In genomic region chr9:126788631-126789349, GRCh38 we compare ENCODE assay signal across 11 cellular contexts. TPM values are rescaled to one million over a fixed set of nuclear protein-coding genes. Genes with fewer than 3 reads are reported as not detected.
DNase-seq lines count a peak whose midpoint lies in the region; ATAC-seq and TF ChIP-seq lines count a peak whose summit lies in the region.
"Had no signal": no experiment of that assay in that cellular context is flagged by ENCODE, and none has a peak within 500 bp of the region (broad histone marks: within the 10 kb centered on the region; RNA-seq: fewer than 3 reads in every experiment).

No MANE protein-coding gene starts in this region.

- no peaks in the 10 kb centered on the region for H3K4me1 Mint-ChIP-seq in T-cell

- intact Hi-C loops in A673 (cut with micrococcal nuclease; ENCODE audit: unreplicated experiment) = no loop called here

- no peaks in the 10 kb centered on the region for H4K20me1 ChIP-seq in fibroblast of lung (ENCODE audit: control insufficient read depth, extremely low read depth, insufficient read depth, low read length)

- no peaks in the 10 kb centered on the region for H3K79me2 ChIP-seq in fibroblast of lung (ENCODE audit: control insufficient read depth, insufficient read depth, low read length)

- CTCF ChIA-PET in T-cell (lab: Charles Lee) (no interaction called here), A673 (lab: Charles Lee) (interaction anchor here (0.6 to 1.5 kb wide), 2 partner anchors 84 to 198 kb away, joined by 5 read pairs; no protein-coding TSS in a partner anchor)

- BruUV-seq in A673 (replicated peaks; lab: Mats Ljungman, UMichigan) = no TSS peak

- no peaks in the 10 kb centered on the region for H3K9me3 ChIP-seq in fibroblast of lung (ENCODE audit: control insufficient read depth, insufficient read depth, low read depth, low read length)
- H3K9me3 ChIP-seq in skeletal muscle tissue (ENCODE audit: control insufficient read depth in 3 of 3, low read length in 3 of 3) = no peaks in the 10 kb centered on the region
- no peaks in the 10 kb centered on the region for H3K9me3 ChIP-seq in A673 (ENCODE audit: low read depth, low read length, poor library complexity, severe bottlenecking)

- no peak overlapping the region for H3K4me2 ChIP-seq in fibroblast of lung (ENCODE audit: extremely low read depth, insufficient read depth, low read length)

- POLR2A ChIA-PET in T-cell (lab: Charles Lee) = interaction anchor here in 1 of 2 donors (0.6 kb wide), 1 partner anchor 1520 kb away, joined by 3 read pairs; no protein-coding TSS in a partner anchor
- POLR2A ChIA-PET in A673 (lab: Charles Lee; ENCODE audit: low non-redundant PET) = no interaction called here

- no peaks in the 10 kb centered on the region for H3K4me1 ChIP-seq in fibroblast of lung (ENCODE audit: control insufficient read depth, extremely low read depth, insufficient read depth, low read length)
- peaks cover 20 to 28% (median 24%) of the 10 kb centered on the region in 3 donors for H3K4me1 ChIP-seq in skeletal muscle tissue (ENCODE audit: control insufficient read depth in 3 of 3, insufficient read depth in 3 of 3, low read length in 3 of 3)
- H3K4me1 ChIP-seq in A673 (ENCODE audit: insufficient read depth, low read length, poor library complexity, severe bottlenecking) = peaks cover 8% of the 10 kb centered on the region

- no peaks in the 10 kb centered on the region for H3K36me3 Mint-ChIP-seq in T-cell

- no peak overlapping the region for H2AFZ ChIP-seq in fibroblast of lung (ENCODE audit: low read length)

- H3K4me3 ChIP-seq in fibroblast of lung (replicated peaks in 1 of 4; ENCODE audit: control extremely low read depth in 1 of 4, insufficient read depth in 1 of 4, low read depth in 3 of 4, low read length in 4 of 4) (no peak overlapping the region), skeletal muscle tissue (ENCODE audit: low read length in 3 of 3) (no peak overlapping the region), A673 (ENCODE audit: low read depth, low read length, poor library complexity, severe bottlenecking) (no peak overlapping the region)

- peaks cover 12% of the 10 kb centered on the region for H3K27me3 ChIP-seq in fibroblast of lung (ENCODE audit: control insufficient read depth, insufficient read depth, low read length)
- peaks cover 0 to 7% (median 0%) of the 10 kb centered on the region in 3 donors for H3K27me3 ChIP-seq in skeletal muscle tissue (ENCODE audit: control insufficient read depth in 3 of 3, insufficient read depth in 3 of 3, low read length in 3 of 3)
- peaks cover 4% of the 10 kb centered on the region for H3K27me3 ChIP-seq in A673 (replicated peaks; ENCODE audit: insufficient read depth, low read depth, low read length, poor library complexity)

- no peak overlapping the region for H3K4me3 Mint-ChIP-seq in T-cell

- no peak for TF ChIP-seq CTCF in fibroblast of lung (conservative IDR thresholded peaks at IDR 0.05 in 1 of 2, IDR thresholded peaks at IDR 0.05 in 1 of 2; ENCODE audit: low read depth in 1 of 2, low read length in 2 of 2)
- no peak for TF ChIP-seq CTCF in A673 (conservative IDR thresholded peaks at IDR 0.05; ENCODE audit: low read depth, low read length)

- no peak overlapping the region for H3K27ac Mint-ChIP-seq in T-cell

- no peak overlapping the region for H3K9ac ChIP-seq in fibroblast of lung (ENCODE audit: insufficient read depth, low read length)
- no peak overlapping the region for H3K9ac ChIP-seq in skeletal muscle tissue (ENCODE audit: low read depth in 1 of 3, low read length in 3 of 3)

- H3K27me3 Mint-ChIP-seq in T-cell = peaks cover 41 to 64% of the 10 kb centered on the region in 2 donors

- no peaks in the 10 kb centered on the region for H3K9me3 Mint-ChIP-seq in T-cell

- no peak overlapping the region for H3K27ac ChIP-seq in fibroblast of lung (ENCODE audit: insufficient read depth, low read length)
- H3K27ac ChIP-seq in skeletal muscle tissue (ENCODE audit: low read depth, low read length) = peak overlapping the region; percentile 32
- H3K27ac ChIP-seq in A673 (ENCODE audit: low read depth, low read length, poor library complexity, severe bottlenecking) = no peak overlapping the region

- ATAC-seq in T-cell (replicated peaks in 1 of 4) (no peak), HG02642 (IDR thresholded peaks at IDR 0.05; ENCODE audit: poor library complexity, unreplicated experiment) (no peak)

- DNase-seq in activated CD8-positive, alpha-beta memory T cell treated with anti-CD3 and anti-CD28 coated beads for 24 hours = peak; percentile 37
- no peak for DNase-seq in activated CD8-positive, alpha-beta memory T cell treated with anti-CD3 and anti-CD28 coated beads, Interleukin-2, amount 50 U/mL, for 4 hours
- DNase-seq in RPMI8226 (peak; percentile 90), fibroblast of lung (ENCODE audit: low read depth in 2 of 2) (peak; percentile 20 to 57), T-cell (no peak), A673 (ENCODE audit: low spot score) (no peak)
- DNase-seq: AML-193, NCI-H510A treated with DMSO at 0.1 percent for 48 hours, small intestine had no signal

- H3K36me3 ChIP-seq in fibroblast of lung (ENCODE audit: control insufficient read depth, insufficient read depth, low read length) (no peaks in the 10 kb centered on the region), skeletal muscle tissue (ENCODE audit: control insufficient read depth in 3 of 3, insufficient read depth in 3 of 3, low read length in 3 of 3) (no peaks in the 10 kb centered on the region), A673 (ENCODE audit: insufficient read depth, low read length, poor library complexity, severe bottlenecking) (no peaks in the 10 kb centered on the region)

RNA-seq across cellular contexts. Expression of gene ZBTB43, which starts 16.1 kb away (rescaled TPM):
- 11.0 and 12.6 TPM in 2 replicates for total RNA-seq in fibroblast of lung
- polyA plus RNA-seq in fibroblast of lung = 6.8 and 7.1 TPM in 2 replicates
- polyA plus RNA-seq in fibroblast of lung (2012) = 4.8 and 5.2 TPM in 2 replicates
- 5.5 and 14.0 TPM in 2 replicates for polyA minus RNA-seq in fibroblast of lung (ENCODE audit: low replicate concordance)
- 12.0 TPM for total RNA-seq in skeletal muscle tissue
- total RNA-seq in T-cell = 10 to 100 TPM; 16.1 to 53.3 (median 20.4) TPM
- total RNA-seq in A673 (2021) = 13.8 and 20.3 TPM in 2 replicates

Comparison
In these comparisons a context has a peak if more than half of its experiments do, and no peak if none do; other contexts are left out.
1. DNase-seq: peak in activated CD8-positive, alpha-beta memory T cell treated with anti-CD3 and anti-CD28 coated beads for 24 hours (single experiment), RPMI8226 (single experiment) and fibroblast of lung (2 of 2); none in activated CD8-positive, alpha-beta memory T cell treated with anti-CD3 and anti-CD28 coated beads, Interleukin-2, amount 50 U/mL, for 4 hours (single experiment), T-cell (0 of 34) and A673 (single experiment).